8 cellular contexts compared by ENCODE assay signal in the genomic region with DNA sequence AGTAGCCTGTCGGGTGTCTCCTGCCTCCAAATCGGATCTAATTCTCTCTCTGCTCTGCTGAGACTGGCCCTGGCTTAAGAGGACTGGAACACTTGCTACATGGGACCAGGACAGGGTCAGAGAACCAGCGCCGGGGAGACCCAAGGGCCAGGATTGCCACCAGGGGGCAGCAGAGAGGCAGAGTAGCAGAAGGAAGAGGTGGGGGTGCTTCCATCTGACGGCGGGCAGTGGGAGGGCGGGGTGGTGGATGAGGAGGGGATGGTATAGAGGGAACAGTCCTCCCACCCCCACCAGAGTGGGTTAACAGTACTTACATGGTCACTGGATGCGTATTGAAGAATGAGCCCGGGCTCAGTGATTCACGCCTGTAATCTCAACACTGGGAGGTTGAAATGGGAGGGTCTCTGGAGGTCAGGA. TPM values are rescaled to one million over a fixed set of nuclear protein-coding genes. Genes with fewer than 3 reads are reported as not detected.
DNase-seq lines count a peak whose midpoint lies in the region; ATAC-seq and TF ChIP-seq lines count a peak whose summit lies in the region.

No MANE protein-coding gene starts in this region.

- no peak for TF ChIP-seq EP300 in sigmoid colon (IDR thresholded peaks at IDR 0.05)

- TF ChIP-seq POLR2A in sigmoid colon (IDR thresholded peaks at IDR 0.05): no peak

- no peaks in the 10 kb centered on the region for H3K9me3 ChIP-seq in sigmoid colon

- peaks cover 5% of the 10 kb centered on the region for H3K9me3 Mint-ChIP-seq in T-helper 2 cell treated with Interferon-gamma antibody and Interleukin-4, amounts not matched to agents 5 μg/mL and 100 μg/mL, for 36 hours

- peaks cover 11 to 26% (median 12%) of the 10 kb centered on the region in 4 donors for H3K36me3 ChIP-seq in sigmoid colon

- H3K27me3 ChIP-seq in sigmoid colon: no peaks in the 10 kb centered on the region

- H3K4me3 ChIP-seq in LNCaP clone FGC (ENCODE audit: low read depth, low read length): no peak overlapping the region
- H3K4me3 ChIP-seq in sigmoid colon: no peak overlapping the region

- 7 to 10% methylated on average over 10 of the region's 10 CpGs for WGBS in sigmoid colon, 2 donors

- TF ChIP-seq CTCF in LNCaP clone FGC (IDR thresholded peaks at IDR 0.05; ENCODE audit: control insufficient read depth, extremely low read depth, insufficient read depth): peak; percentile 54
- TF ChIP-seq CTCF in sigmoid colon (IDR thresholded peaks at IDR 0.05): peak; percentile 58 to 91 (median 74)

- no peak overlapping the region for H3K27ac Mint-ChIP-seq in T-helper 2 cell treated with Interferon-gamma antibody and Interleukin-4, amounts not matched to agents 5 μg/mL and 100 μg/mL, for 36 hours

- H3K4me1 Mint-ChIP-seq in T-helper 2 cell treated with Interferon-gamma antibody and Interleukin-4, amounts not matched to agents 5 μg/mL and 100 μg/mL, for 36 hours (ENCODE audit: low read depth): no peaks in the 10 kb centered on the region

- DNase-seq in ELF-1 (ENCODE audit: low read depth, low spot score) (peak; percentile 99), LNCaP clone FGC (ENCODE audit: low read depth) (no peak), amygdala (lab: John Stamatoyannopoulos, UW) (peak in 48 of 56 donors; percentile 12 to 86 (median 47)), hepatic stellate cell (ENCODE audit: low spot score) (peak; percentile 75), sigmoid colon (peak; percentile 89)
- peak; percentile 63 for DNase-seq in T-helper 2 cell treated with Interferon-gamma antibody and Interleukin-4, amounts not matched to agents 5 μg/mL and 100 μg/mL, for 36 hours (ENCODE audit: low spot score)

- peaks cover 5% of the 10 kb centered on the region for H3K36me3 Mint-ChIP-seq in T-helper 2 cell treated with Interferon-gamma antibody and Interleukin-4, amounts not matched to agents 5 μg/mL and 100 μg/mL, for 36 hours (ENCODE audit: low read depth)

- intact Hi-C loops in sigmoid colon (cut with DNase I): no loop called here

- no peak for ATAC-seq in GM19035 (IDR thresholded peaks at IDR 0.05; ENCODE audit: unreplicated experiment)
- ATAC-seq in HG02588 (IDR thresholded peaks at IDR 0.05; ENCODE audit: unreplicated experiment): no peak

- peaks cover 0 to 15% (median 9%) of the 10 kb centered on the region in 4 donors for H3K4me1 ChIP-seq in sigmoid colon

- H3K27ac ChIP-seq in sigmoid colon: no peak overlapping the region

- H3K4me3 Mint-ChIP-seq in T-helper 2 cell treated with Interferon-gamma antibody and Interleukin-4, amounts not matched to agents 5 μg/mL and 100 μg/mL, for 36 hours: no peak overlapping the region

- no peaks in the 10 kb centered on the region for H3K27me3 Mint-ChIP-seq in T-helper 2 cell treated with Interferon-gamma antibody and Interleukin-4, amounts not matched to agents 5 μg/mL and 100 μg/mL, for 36 hours (ENCODE audit: low read depth)

RNA-seq across cellular contexts. Expression of gene SELENOW, which starts 11.9 kb away (rescaled TPM):
- 1,000 to 10,000 TPM; 1,579 to 3,138 (median 2,179) TPM for total RNA-seq in sigmoid colon
- polyA plus RNA-seq in sigmoid colon: 100 to 1,000 TPM; 329 to 999 (median 792) TPM

RNA-seq across cellular contexts. Expression of gene TPRX1, which starts 13.9 kb away (rescaled TPM):
- total RNA-seq in sigmoid colon: not detected
- not detected for polyA plus RNA-seq in sigmoid colon

RNA-seq across cellular contexts. Expression of gene CRX, which starts 31.3 kb away (rescaled TPM):
- total RNA-seq in sigmoid colon: not detected
- polyA plus RNA-seq in sigmoid colon: 1 to 10 TPM in 1 of 3 donors, under 1 TPM in 1, not detected in 1; 0.60 to 1.2 TPM

RNA-seq across cellular contexts. Expression of gene NOP53, which starts 45.1 kb away (rescaled TPM):
- total RNA-seq in sigmoid colon: 100 to 1,000 TPM; 432 to 576 (median 557) TPM
- 100 to 1,000 TPM; 304 to 682 (median 589) TPM for polyA plus RNA-seq in sigmoid colon
